Comparison of ENCODE assay signal across 8 cellular contexts in genomic region chr3:53346514-53346913, GRCh38. TPM values are rescaled to one million over a fixed set of nuclear protein-coding genes. Genes with fewer than 3 reads are reported as not detected.
DNase-seq lines count a peak whose midpoint lies in the region; ATAC-seq, FAIRE-seq and TF ChIP-seq lines count a peak whose summit lies in the region.

No MANE protein-coding gene starts in this region.

- BruUV-seq in HepG2 (replicated peaks; lab: Mats Ljungman, UMichigan), result TSS peak; percentile 57

- H2AFZ ChIP-seq in HepG2 (ENCODE audit: low read length), result no peak overlapping the region

- H3K27me3 ChIP-seq in BLaER1 treated with 17β-estradiol and CSF1 and Interleukin-3, amounts not matched to agents 10 nM and 100 nM, result no peaks in the 10 kb centered on the region
- H3K27me3 ChIP-seq in HepG2 (ENCODE audit: control insufficient read depth in 1 of 2, insufficient read depth in 2 of 2, low read length in 2 of 2) (no peaks in the 10 kb centered on the region; a peak in 1 of 5 replicates), transverse colon (no peaks in the 10 kb centered on the region)

- FAIRE-seq in HepG2 (lab: Jason Lieb, UNC), result no peak

- H3K9ac ChIP-seq in BLaER1 treated with 17β-estradiol and CSF1 and Interleukin-3, amounts not matched to agents 10 nM and 100 nM, result peak overlapping the region; percentile 78 to 98 (median 95)
- H3K9ac ChIP-seq in HepG2 (ENCODE audit: insufficient read depth, low read depth, low read length), result peak overlapping the region; percentile 97

- TF ChIP-seq POLR2A in HepG2 (IDR thresholded peaks at IDR 0.05; ENCODE audit: insufficient read depth in 1 of 2, low read depth in 2 of 2, low read length in 2 of 2), result no peak
- TF ChIP-seq POLR2A in transverse colon (IDR thresholded peaks at IDR 0.05), result no peak

- peak; percentile 1 for DNase-seq in HK-2 (ENCODE audit: unreplicated experiment)
- no peak for DNase-seq in astrocyte of the cerebellum (ENCODE audit: low read depth)
- DNase-seq in HepG2 (ENCODE audit: low spot score), result peak; percentile 32
- DNase-seq in transverse colon, result no peak
- no peak for DNase-seq in central memory CD4-positive, alpha-beta T cell

- in situ Hi-C loops in astrocyte of the cerebellum (cut with HindIII; ENCODE audit: low sequenced_read_pairs), result no loop called here
- in situ Hi-C loops in HepG2 (cut with HindIII; ENCODE audit: extremely low pct_ligation_motif_present, low pct_unique_long_range_greater_than_20kb), result no loop called here
- in situ Hi-C loops in transverse colon (cut with MboI; ENCODE audit: low pct_ligation_motif_present in 1 of 4, low pct_unique_long_range_greater_than_20kb in 1 of 4, low sequenced_read_pairs in 3 of 4), result loop anchor here in 1 of 4 donors (25.0 kb wide), 1 partner anchor 541 kb away; the partner anchor contains the start of genes ACTR8 and SELENOK

- H4K20me1 ChIP-seq in BLaER1 treated with 17β-estradiol and CSF1 and Interleukin-3, amounts not matched to agents 10 nM and 100 nM, result peaks cover 0 to 40% (median 15%) of the 10 kb centered on the region in 11 experiments; a peak in 11 of 22 replicates
- H4K20me1 ChIP-seq in HepG2 (ENCODE audit: insufficient read depth, low read length), result peaks cover 13% of the 10 kb centered on the region; the same call in 1 of the 2 replicates

- no peaks in the 10 kb centered on the region for H3K9me3 ChIP-seq in BLaER1 treated with 17β-estradiol and CSF1 and Interleukin-3, amounts not matched to agents 10 nM and 100 nM (replicated peaks in 1 of 11)
- H3K9me3 ChIP-seq in HepG2 (ENCODE audit: low read length) (no peaks in the 10 kb centered on the region), transverse colon (no peaks in the 10 kb centered on the region)

- no peak for TF ChIP-seq RAD21 in HepG2 (CRISPR knock-in tag; IDR thresholded peaks at IDR 0.05)

- 0 out of 3 replicates have a peak, but pooled peaks have one; percentile 8 for ATAC-seq in HepG2
- ATAC-seq in GM21367 (IDR thresholded peaks at IDR 0.05; ENCODE audit: unreplicated experiment), result no peak
- no peak for ATAC-seq in GM19324 (IDR thresholded peaks at IDR 0.05; ENCODE audit: low FRiP score, unreplicated experiment)

- H3K79me2 ChIP-seq in HepG2 (ENCODE audit: insufficient read depth, low read length), result peaks cover 46% of the 10 kb centered on the region

- POLR2A ChIA-PET in HepG2 (lab: Yijun Ruan, JAX), result interaction anchor here (1.7 kb wide), 1 partner anchor 133 kb away, joined by 15 read pairs; no protein-coding TSS in a partner anchor

- peak overlapping the region; percentile 67 to 94 (median 87) for H3K4me2 ChIP-seq in BLaER1 treated with 17β-estradiol and CSF1 and Interleukin-3, amounts not matched to agents 10 nM and 100 nM
- H3K4me2 ChIP-seq in HepG2 (ENCODE audit: low read depth, low read length), result peak overlapping the region; percentile 67

- WGBS in HepG2 (ENCODE audit: low lambda C conversion rate), result 1% methylated on average over 9 of the region's 9 CpGs
- 0% methylated on average over 9 of the region's 9 CpGs; no CpG with 5 or more reads in 1 of the 2 donors for WGBS in transverse colon (ENCODE audit: low coverage in 1 of 2), 2 donors

- peaks cover 29 to 38% (median 33%) of the 10 kb centered on the region in 11 experiments for H3K36me3 ChIP-seq in BLaER1 treated with 17β-estradiol and CSF1 and Interleukin-3, amounts not matched to agents 10 nM and 100 nM
- peaks cover 0 to 19% of the 10 kb centered on the region in 2 experiments; a peak in 4 of 5 replicates for H3K36me3 ChIP-seq in HepG2 (replicated peaks in 1 of 2; ENCODE audit: control insufficient read depth in 1 of 2, insufficient read depth in 2 of 2, low read length in 2 of 2)
- peaks cover 0 to 5% (median 0%) of the 10 kb centered on the region in 4 donors for H3K36me3 ChIP-seq in transverse colon

- TF ChIP-seq CTCF in astrocyte of the cerebellum (IDR thresholded peaks at IDR 0.05; ENCODE audit: low read depth, low read length, missing control alignments) (no peak), HepG2 (CRISPR knock-in tag; IDR thresholded peaks at IDR 0.05) (no peak), transverse colon (IDR thresholded peaks at IDR 0.05) (no peak)

- peaks cover 11 to 45% (median 22%) of the 10 kb centered on the region in 10 experiments; a peak in 19 of 20 replicates for H3K4me1 ChIP-seq in BLaER1 treated with 17β-estradiol and CSF1 and Interleukin-3, amounts not matched to agents 10 nM and 100 nM
- H3K4me1 ChIP-seq in HepG2 (ENCODE audit: insufficient read depth, low read length), result peaks cover 45% of the 10 kb centered on the region
- H3K4me1 ChIP-seq in transverse colon, result peaks cover 13 to 50% (median 29%) of the 10 kb centered on the region in 4 donors

- intact Hi-C loops in HepG2 (cut with micrococcal nuclease; ENCODE audit: unreplicated experiment), result loop anchor here (2.0 kb wide), 1 partner anchor 48 kb away; no protein-coding TSS in a partner anchor
- intact Hi-C loops in transverse colon (cut with DNase I; ENCODE audit: low total_unique reads), result loop anchor here (10.0 kb wide), 1 partner anchor 232 kb away; no protein-coding TSS in a partner anchor

- H3K27ac ChIP-seq in BLaER1 treated with 17β-estradiol and CSF1 and Interleukin-3, amounts not matched to agents 10 nM and 100 nM, result peak overlapping the region; percentile 78 to 97 (median 91)
- peak overlapping the region; percentile 98 for H3K27ac ChIP-seq in HepG2 (ENCODE audit: extremely low read length, insufficient read depth, low read length)
- H3K27ac ChIP-seq in transverse colon, result peak overlapping the region; percentile 93 to 97 (median 95)

- CTCF ChIA-PET in HepG2 (lab: Yijun Ruan, JAX; ENCODE audit: low intra/inter-chr PET ratio, low total read pairs), result interaction anchor here (0.6 kb wide), 1 partner anchor 9 kb away, joined by 3 read pairs; no protein-coding TSS in a partner anchor

- H3K4me3 ChIP-seq in BLaER1 treated with 17β-estradiol and CSF1 and Interleukin-3, amounts not matched to agents 10 nM and 100 nM, result peak overlapping the region; percentile 81 to 96 (median 89)
- H3K4me3 ChIP-seq in astrocyte of the cerebellum (ENCODE audit: low read depth, low read length) (peak overlapping the region; percentile 81), HepG2 (replicated peaks in 1 of 3; ENCODE audit: insufficient read depth in 1 of 3, low read depth in 2 of 3, low read length in 3 of 3) (peak overlapping the region; percentile 76 to 99 (median 97)), transverse colon (peak overlapping the region; percentile 76 to 99 (median 90))

- TF ChIP-seq EP300 in HepG2 (IDR thresholded peaks at IDR 0.05; ENCODE audit: low read depth in 2 of 2, low read length in 2 of 2) (no peak), HepG2 (CRISPR knock-in tag; IDR thresholded peaks at IDR 0.05; ENCODE audit: borderline replicate concordance) (no peak), transverse colon (IDR thresholded peaks at IDR 0.05; ENCODE audit: low read depth) (no peak)

TF ChIP-seq in HepG2, 621 proteins besides CTCF, POLR2A, EP300 and RAD21 (continues in another document):
- TF ChIP-seq ATF2 (CRISPR knock-in tag; IDR thresholded peaks at IDR 0.05), result 0 out of 2 replicates have a peak, but pooled peaks have one; percentile 35
- 0 out of 2 replicates have a peak, but pooled peaks have one; percentile 23 for TF ChIP-seq KAT7 (CRISPR knock-in tag; IDR thresholded peaks at IDR 0.05; ENCODE audit: borderline replicate concordance)
- peak; percentile 71 for TF ChIP-seq ATF7 (IDR thresholded peaks at IDR 0.05)
- no peak for TF ChIP-seq ATF7 (CRISPR knock-in tag; IDR thresholded peaks at IDR 0.05)
- peak; percentile 63 for TF ChIP-seq ZBTB21 (CRISPR knock-in tag; IDR thresholded peaks at IDR 0.05)
- TF ChIP-seq ZNF652 (CRISPR knock-in tag; IDR thresholded peaks at IDR 0.05; ENCODE audit: borderline replicate concordance, low read depth), result 0 out of 2 replicates have a peak, but pooled peaks have one; percentile 17
- TF ChIP-seq U2AF1 (optimal IDR thresholded peaks at IDR 0.05; ENCODE audit: low read depth, low read length), result no peak
- no peak for TF ChIP-seq GPN1 (CRISPR knock-in tag; IDR thresholded peaks at IDR 0.05; ENCODE audit: borderline replicate concordance)
- TF ChIP-seq ZNF441 (CRISPR knock-in tag; IDR thresholded peaks at IDR 0.05; ENCODE audit: borderline replicate concordance), result no peak

RNA-seq across cellular contexts. Expression of gene DCP1A, which starts 0.8 kb away (rescaled TPM):
- total RNA-seq in HepG2 (2016; rRNA removed; fragmentation: Illumina TruSeq; extraction: Trizol), result 14.2 and 20.7 TPM in 2 replicates
- 3.3 and 3.6 TPM in 2 replicates for total RNA-seq in HepG2 (2016; cell fraction: cytosol; rRNA removed; fragmentation: Illumina TruSeq; extraction: Trizol; ENCODE audit: low read depth)
- 11.0 and 18.2 TPM in 2 replicates for total RNA-seq in HepG2 (2016; cell fraction: insoluble cytoplasmic fraction; rRNA removed; fragmentation: Illumina TruSeq; extraction: Trizol)
- 6.5 and 7.0 TPM in 2 replicates for total RNA-seq in HepG2 (2016; cell fraction: membrane; rRNA removed; fragmentation: Illumina TruSeq; extraction: Trizol)
- total RNA-seq in HepG2 (2016; cell fraction: nucleus; rRNA removed; fragmentation: Illumina TruSeq; extraction: Trizol), result 21.6 and 21.8 TPM in 2 replicates
- polyA plus RNA-seq in HepG2 (2011; rRNA removed), result 38.1 and 41.2 TPM in 2 replicates
- polyA plus RNA-seq in HepG2 (2011; cell fraction: cytosol; rRNA removed), result 22.7 and 24.5 TPM in 2 replicates
- polyA plus RNA-seq in HepG2 (2011; cell fraction: nucleus; rRNA removed), result 18.3 and 18.5 TPM in 2 replicates
- 16.2 and 20.5 TPM in 2 replicates for polyA plus RNA-seq in HepG2 (2012)
- 0.61 and 0.66 TPM in 2 replicates for polyA plus RNA-seq in HepG2 (2016; cell fraction: cytosol; fragmentation: Illumina TruSeq; extraction: Trizol; ENCODE audit: low read depth)
- 12.9 and 15.0 TPM in 2 replicates for polyA plus RNA-seq in HepG2 (2016; cell fraction: insoluble cytoplasmic fraction; fragmentation: Illumina TruSeq; extraction: Trizol; ENCODE audit: low read depth)
- 2.2 and 2.6 TPM in 2 replicates for polyA plus RNA-seq in HepG2 (2016; cell fraction: membrane; fragmentation: Illumina TruSeq; extraction: Trizol; ENCODE audit: low read depth)
- 15.3 and 16.0 TPM in 2 replicates for polyA plus RNA-seq in HepG2 (2016; cell fraction: nucleus; fragmentation: Illumina TruSeq; extraction: Trizol; ENCODE audit: insufficient read depth, low read depth)
- polyA minus RNA-seq in HepG2 (2011; rRNA and poly(A)+ RNA removed; ENCODE audit: low replicate concordance), result 91.7 and 101 TPM in 2 replicates
- polyA minus RNA-seq in HepG2 (2011; cell fraction: cytosol; rRNA and poly(A)+ RNA removed), result 30.3 and 31.8 TPM in 2 replicates
- 74.2 and 83.0 TPM in 2 replicates for polyA minus RNA-seq in HepG2 (2011; cell fraction: nucleus; rRNA and poly(A)+ RNA removed)
- 10 to 100 TPM; 11.6 to 22.4 (median 17.2) TPM for total RNA-seq in transverse colon

Comparison
In these comparisons a context has a peak if more than half of its experiments do, and no peak if none do; other contexts are left out.
1. DNase-seq: peak in HK-2 (single experiment) and HepG2 (single experiment); none in astrocyte of the cerebellum (single experiment), transverse colon (single experiment) and central memory CD4-positive, alpha-beta T cell (single experiment).
2. Peak in every context shown above with its lines, with median percentiles within 50 percentile points of each other: H3K27ac ChIP-seq and H3K4me3 ChIP-seq.